In the genomic region with DNA sequence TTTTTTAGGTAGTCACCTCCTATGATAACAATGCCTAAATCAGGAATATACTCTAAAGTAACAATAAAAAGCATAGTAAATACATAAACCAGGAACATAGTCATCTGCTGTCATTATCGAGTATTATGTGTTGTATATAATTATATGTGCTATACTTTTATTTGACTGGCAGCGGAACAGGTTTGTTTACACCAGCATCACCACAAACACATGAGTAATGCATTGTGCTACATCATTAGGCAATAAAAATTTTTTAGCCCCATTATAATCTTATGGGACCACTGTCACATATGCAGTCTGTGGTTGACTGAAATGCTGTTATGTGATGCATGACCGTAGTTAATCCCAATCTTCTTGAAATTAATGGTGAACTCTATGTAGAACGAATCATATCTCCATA, we compare ENCODE assay signal across 22 cellular contexts.
DNase-seq lines count a peak whose midpoint lies in the region; ATAC-seq and TF ChIP-seq lines count a peak whose summit lies in the region.
"Had no signal": no experiment of that assay in that cellular context is flagged by ENCODE, and none has a peak within 500 bp of the region (broad histone marks: within the 10 kb centered on the region; RNA-seq: fewer than 3 reads in every experiment).

No MANE protein-coding gene starts in this region.

- ATAC-seq in mucosa of descending colon = peak; percentile 60
- ATAC-seq in GM19455 (IDR thresholded peaks at IDR 0.05; ENCODE audit: unreplicated experiment) = no peak

- H3K4me2 ChIP-seq in OCI-LY7 (ENCODE audit: low read length) = no peak overlapping the region
- H3K4me2 ChIP-seq: BLaER1 had no signal

- H3K9me3 ChIP-seq in mucosa of descending colon (no peaks in the 10 kb centered on the region), OCI-LY7 (ENCODE audit: low read length) (no peaks in the 10 kb centered on the region)
- H3K9me3 ChIP-seq: BLaER1, Peyer's patch had no signal

- DNase-seq in COR-L47 (lab: John Stamatoyannopoulos, UW) (peak; percentile 9), NCI-H1417 (lab: John Stamatoyannopoulos, UW) (peak in 2 of 3 experiments; percentile 22 to 74), NCI-H748 treated with DMSO at 0.1 percent for 48 hours (lab: John Stamatoyannopoulos, UW) (peak; percentile 10), mucosa of descending colon (no peak), OCI-LY7 (ENCODE audit: low spot score) (no peak), NCI-H226 (no peak)
- DNase-seq: CD4-positive, CD25-positive, alpha-beta regulatory T cell; DMS79; EL; GF-D8; HCEC 1CT; IMR-90; KG1; MM.1S; NCI-H2029 treated with DMSO at 0.1 percent for 48 hours; NCI-H345; NCI-H524; Peyer's patch; SIG-M5 had no signal

- no peaks in the 10 kb centered on the region for H3K9me2 ChIP-seq in OCI-LY7 (ENCODE audit: insufficient read depth, low read length)

- H3K36me3 ChIP-seq in mucosa of descending colon (ENCODE audit: low read depth) (no peaks in the 10 kb centered on the region), OCI-LY7 (ENCODE audit: insufficient read depth, low read length) (no peaks in the 10 kb centered on the region)
- H3K36me3 ChIP-seq: Peyer's patch had no signal

- H3K27ac ChIP-seq in OCI-LY7 (ENCODE audit: low read depth, low read length, poor library complexity, severe bottlenecking) = no peak overlapping the region
- H3K27ac ChIP-seq: BLaER1, Peyer's patch, SK-N-MC had no signal

- H3K79me2 ChIP-seq in OCI-LY7 (ENCODE audit: insufficient read depth, low read depth, low read length) = no peaks in the 10 kb centered on the region

- CTCF ChIA-PET in OCI-LY7 (lab: Charles Lee; ENCODE audit: unreplicated experiment) = no interaction called here

- no TSS peak for BruUV-seq in OCI-LY7 (replicated peaks; lab: Mats Ljungman, UMichigan)

- H3K4me3 ChIP-seq in mucosa of descending colon (no peak overlapping the region), OCI-LY7 (ENCODE audit: low read depth, low read length, poor library complexity, severe bottlenecking) (no peak overlapping the region)
- H3K4me3 ChIP-seq: BLaER1, Peyer's patch, SK-N-MC had no signal

- peaks cover 9% of the 10 kb centered on the region for H3K4me1 ChIP-seq in mucosa of descending colon (ENCODE audit: low read depth)
- H3K4me1 ChIP-seq in OCI-LY7 (ENCODE audit: insufficient read depth, low read length, poor library complexity, severe bottlenecking) = no peaks in the 10 kb centered on the region
- H3K4me1 ChIP-seq: BLaER1 had no signal

- TF ChIP-seq CTCF in mucosa of descending colon (IDR thresholded peaks at IDR 0.05) (no peak), OCI-LY7 (conservative IDR thresholded peaks at IDR 0.05; ENCODE audit: low read length) (no peak)

- no peaks in the 10 kb centered on the region for H4K20me1 ChIP-seq in OCI-LY7 (ENCODE audit: insufficient read depth, low read length)
- H4K20me1 ChIP-seq: BLaER1 had no signal

- H2AFZ ChIP-seq in OCI-LY7 (ENCODE audit: low read length) = no peak overlapping the region

- POLR2A ChIA-PET in OCI-LY7 (lab: Charles Lee) = no interaction called here

- intact Hi-C loops in mucosa of descending colon (cut with DNase I, micrococcal nuclease) (no loop called here), OCI-LY7 (cut with micrococcal nuclease; ENCODE audit: unreplicated experiment) (no loop called here)

Comparison
In these comparisons a context has a peak if more than half of its experiments do, and no peak if none do; other contexts are left out.
1. DNase-seq: peak in COR-L47 (single experiment), NCI-H1417 (2 of 3) and NCI-H748 treated with DMSO at 0.1 percent for 48 hours (single experiment); none in mucosa of descending colon (0 of 3), OCI-LY7 (single experiment) and NCI-H226 (single experiment).